8 cellular contexts compared by ENCODE assay signal in genomic region chr9:89592963-89593775, GRCh38. TPM values are rescaled to one million over a fixed set of nuclear protein-coding genes. Genes with fewer than 3 reads are reported as not detected.
DNase-seq lines count a peak whose midpoint lies in the region; ATAC-seq and TF ChIP-seq lines count a peak whose summit lies in the region.
"Had no signal": no experiment of that assay in that cellular context is flagged by ENCODE, and none has a peak within 500 bp of the region (broad histone marks: within the 10 kb centered on the region; RNA-seq: fewer than 3 reads in every experiment).

No MANE protein-coding gene starts in this region.

- no peak overlapping the region for H3K27ac Mint-ChIP-seq in activated CD8-positive, alpha-beta T cell treated with anti-CD3 and anti-CD28 coated beads, Interleukin-2, amount 10 ng/mL, durations not matched to agents 7 days and 5 days

- TF ChIP-seq POLR2A in uterus (IDR thresholded peaks at IDR 0.05), result no peak

- no peaks in the 10 kb centered on the region for H4K20me1 ChIP-seq in OCI-LY3 (ENCODE audit: insufficient read depth, low read length)

- peak overlapping the region; percentile 52; the same call in 1 of the 2 replicates for H2AFZ ChIP-seq in OCI-LY3 (ENCODE audit: low read depth, low read length)

- H3K27me3 ChIP-seq in OCI-LY3 (ENCODE audit: low read depth, low read length) (peaks cover 41% of the 10 kb centered on the region), uterus (no peaks in the 10 kb centered on the region)

- H3K27ac ChIP-seq in OCI-LY3 (ENCODE audit: low read length) (no peak overlapping the region), uterus (no peak overlapping the region)

- TF ChIP-seq CTCF in OCI-LY3 (IDR thresholded peaks at IDR 0.05; ENCODE audit: low read depth, low read length) (no peak), fibroblast of pulmonary artery (IDR thresholded peaks at IDR 0.05; ENCODE audit: low read length, missing control alignments) (peak; percentile 9), uterus (IDR thresholded peaks at IDR 0.05) (no peak)

- no peaks in the 10 kb centered on the region for H3K79me2 ChIP-seq in OCI-LY3 (ENCODE audit: low read length)

- CTCF ChIA-PET in activated CD8-positive, alpha-beta T cell treated with anti-CD3 and anti-CD28 coated beads, Interleukin-2, amount 10 ng/mL, durations not matched to agents 7 days and 5 days (lab: Charles Lee), result interaction anchor here (0.7 to 3.8 kb wide), 32 partner anchors 8 to 543 kb away, joined by 3 to 39 read pairs (median 5); no protein-coding TSS in a partner anchor

- DNase-seq in H4 (ENCODE audit: low spot score) (peak; percentile 91), fibroblast of pulmonary artery (ENCODE audit: low read depth) (peak; percentile 17), sciatic nerve (ENCODE audit: low spot score) (no peak), uterus (no peak), NCI-H1092 treated with DMSO at 0.1 percent for 48 hours (lab: John Stamatoyannopoulos, UW) (no peak)
- DNase-seq in activated CD8-positive, alpha-beta T cell treated with anti-CD3 and anti-CD28 coated beads, Interleukin-2, amount 10 ng/mL, durations not matched to agents 7 days and 5 days, result no peak

- peaks cover 29% of the 10 kb centered on the region for H3K27me3 Mint-ChIP-seq in activated CD8-positive, alpha-beta T cell treated with anti-CD3 and anti-CD28 coated beads, Interleukin-2, amount 10 ng/mL, durations not matched to agents 7 days and 5 days (ENCODE audit: low read depth)

- H3K4me1 Mint-ChIP-seq in activated CD8-positive, alpha-beta T cell treated with anti-CD3 and anti-CD28 coated beads, Interleukin-2, amount 10 ng/mL, durations not matched to agents 7 days and 5 days (ENCODE audit: low read depth), result peaks cover 2% of the 10 kb centered on the region
- H3K4me1 Mint-ChIP-seq: central memory CD8-positive, alpha-beta T cell had no signal

- H3K36me3 ChIP-seq in OCI-LY3 (replicated peaks; ENCODE audit: low read depth, low read length) (no peaks in the 10 kb centered on the region), uterus (no peaks in the 10 kb centered on the region)

- H3K4me3 ChIP-seq in OCI-LY3 (ENCODE audit: low read length), result no peak overlapping the region
- H3K4me3 ChIP-seq in fibroblast of pulmonary artery (replicated peaks; ENCODE audit: low read depth, low read length), result no peak overlapping the region
- no peak overlapping the region for H3K4me3 ChIP-seq in uterus

- H3K9ac ChIP-seq in OCI-LY3 (ENCODE audit: low read length), result no peak overlapping the region

- no peak overlapping the region for H3K4me3 Mint-ChIP-seq in activated CD8-positive, alpha-beta T cell treated with anti-CD3 and anti-CD28 coated beads, Interleukin-2, amount 10 ng/mL, durations not matched to agents 7 days and 5 days
- H3K4me3 Mint-ChIP-seq: central memory CD8-positive, alpha-beta T cell had no signal

- H3K4me1 ChIP-seq in OCI-LY3 (ENCODE audit: low read length), result no peaks in the 10 kb centered on the region
- H3K4me1 ChIP-seq in uterus, result no peaks in the 10 kb centered on the region

- no peaks in the 10 kb centered on the region for H3K36me3 Mint-ChIP-seq in activated CD8-positive, alpha-beta T cell treated with anti-CD3 and anti-CD28 coated beads, Interleukin-2, amount 10 ng/mL, durations not matched to agents 7 days and 5 days (ENCODE audit: low read depth)

- H3K9me3 ChIP-seq in OCI-LY3 (ENCODE audit: insufficient read depth, low read length) (no peaks in the 10 kb centered on the region), uterus (no peaks in the 10 kb centered on the region)

- H3K4me2 ChIP-seq in OCI-LY3 (ENCODE audit: low read length), result peak overlapping the region; percentile 54

- ATAC-seq in sciatic nerve, result peak; percentile 33
- ATAC-seq in activated CD8-positive, alpha-beta T cell treated with anti-CD3 and anti-CD28 coated beads, Interleukin-2, amount 10 ng/mL, durations not matched to agents 7 days and 5 days, result no peak

- POLR2A ChIA-PET in activated CD8-positive, alpha-beta T cell treated with anti-CD3 and anti-CD28 coated beads, Interleukin-2, amount 10 ng/mL, durations not matched to agents 7 days and 5 days (lab: Charles Lee), result no interaction called here

- H3K9me3 Mint-ChIP-seq in activated CD8-positive, alpha-beta T cell treated with anti-CD3 and anti-CD28 coated beads, Interleukin-2, amount 10 ng/mL, durations not matched to agents 7 days and 5 days (ENCODE audit: insufficient read depth), result no peaks in the 10 kb centered on the region
- H3K9me3 Mint-ChIP-seq: central memory CD8-positive, alpha-beta T cell had no signal

- intact Hi-C loops in sciatic nerve (cut with DNase I) (no loop called here), uterus (cut with DNase I; ENCODE audit: low total_unique reads) (loop anchor here (5.0 kb wide), 1 partner anchor 504 kb away; no protein-coding TSS in a partner anchor)

RNA-seq across cellular contexts. Expression of gene GADD45G, which starts 11.6 kb away (rescaled TPM):
- 0.52 and 1.3 TPM in 2 replicates for total RNA-seq in H4 (2014; rRNA removed; shearing (Covaris generic))
- 3.5 TPM for total RNA-seq in sciatic nerve
- 10 to 100 TPM in 3 of 4 donors, under 1 TPM in 1; 0.88 to 91.2 (median 15.3) TPM for total RNA-seq in uterus
- total RNA-seq in activated CD8-positive, alpha-beta T cell treated with anti-CD3 and anti-CD28 coated beads, Interleukin-2, amount 10 ng/mL, durations not matched to agents 7 days and 5 days, result 1 to 10 TPM; 7.4 to 7.7 TPM

Comparison
In these comparisons a context has a peak if more than half of its experiments do, and no peak if none do; other contexts are left out.
1. DNase-seq: peak in H4 (single experiment) and fibroblast of pulmonary artery (single experiment); none in sciatic nerve (single experiment), uterus (0 of 2), activated CD8-positive, alpha-beta T cell treated with anti-CD3 and anti-CD28 coated beads, Interleukin-2, amount 10 ng/mL, durations not matched to agents 7 days and 5 days (single experiment) and NCI-H1092 treated with DMSO at 0.1 percent for 48 hours (single experiment).